ENCODE assay signal across 1 cellular context in the genomic region with DNA sequence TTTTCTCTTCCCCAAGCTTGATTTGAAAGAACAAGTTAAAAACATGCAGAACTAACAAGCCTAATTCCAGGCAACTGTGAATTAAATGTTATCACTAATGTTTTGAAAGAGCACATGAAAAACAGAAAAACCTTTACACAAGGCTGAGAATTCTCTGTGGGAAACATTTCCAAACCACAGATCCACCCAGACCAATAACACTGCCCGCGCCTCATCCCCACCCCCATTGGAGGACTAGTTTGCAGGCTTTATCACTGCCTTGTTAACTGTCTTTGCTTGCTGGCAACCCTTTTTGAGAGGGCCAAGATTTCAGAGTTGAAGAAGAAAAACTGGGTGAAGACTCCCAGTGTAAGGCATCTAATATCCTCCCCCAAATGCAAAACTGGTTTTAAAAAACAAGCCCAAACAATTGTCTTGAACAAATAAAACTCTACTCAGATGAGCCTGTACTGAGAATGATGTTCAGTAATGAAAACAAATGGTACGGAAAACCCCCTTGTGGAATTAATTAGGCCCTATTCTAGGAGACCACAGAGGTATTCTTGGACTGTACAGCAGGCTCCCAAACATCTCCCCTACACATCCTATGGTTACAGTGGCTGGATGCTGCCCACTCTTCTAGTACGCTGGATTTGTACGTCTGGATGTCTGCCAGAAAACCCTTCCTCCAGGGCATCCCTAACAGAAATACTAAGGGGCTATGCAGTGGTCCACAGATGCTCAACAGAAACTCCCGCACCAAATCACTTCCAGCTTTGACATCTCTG.
A peak's percentile ranks its signal among the peaks of the same experiment; 100 is the strongest.
TF ChIP-seq lines count a peak whose summit lies in the region.

No MANE protein-coding gene starts in this region.

TF ChIP-seq in K562, 482 proteins besides CTCF, POLR2A, EP300 and RAD21:
- TF ChIP-seq ZNF324 (CRISPR knock-in tag; IDR thresholded peaks at IDR 0.05) (no peak), DPF2 (IDR thresholded peaks at IDR 0.05) (0 out of 2 replicates have a peak, but pooled peaks have one; percentile 25), ATF2 (CRISPR knock-in tag; IDR thresholded peaks at IDR 0.05) (no peak), CTBP1 (IDR thresholded peaks at IDR 0.05; ENCODE audit: borderline replicate concordance) (no peak), SMARCA4 (IDR thresholded peaks at IDR 0.05) (0 out of 2 replicates have a peak, but pooled peaks have one; percentile 19), SOX6 (IDR thresholded peaks at IDR 0.05) (peak; percentile 45; the same call in 1 of the 2 replicates), ZNF561 (CRISPR knock-in tag; conservative IDR thresholded peaks at IDR 0.05) (no peak), KDM1A (IDR thresholded peaks at IDR 0.05) (0 out of 4 replicates have a peak, but pooled peaks of 1 of the 2 experiments have one; percentile 9), THAP12 (CRISPR knock-in tag; IDR thresholded peaks at IDR 0.05) (no peak), ZNF239 (CRISPR knock-in tag; IDR thresholded peaks at IDR 0.05) (peak; percentile 77; the same call in 1 of the 2 replicates), TAL1 (IDR thresholded peaks at IDR 0.05) (no peak), TRIM24 (IDR thresholded peaks at IDR 0.05) (no peak), GABPA (tag; conservative IDR thresholded peaks at IDR 0.05; ENCODE audit: low read depth) (no peak), ZNF57 (CRISPR knock-in tag; IDR thresholded peaks at IDR 0.05) (no peak), POU5F1 (IDR thresholded peaks at IDR 0.05; ENCODE audit: borderline replicate concordance, low read depth, low read length, partially characterized antibody) (no peak), CXXC5 (CRISPR knock-in tag; IDR thresholded peaks at IDR 0.05) (0 out of 2 replicates have a peak, but pooled peaks have one; percentile 13), MYC (IDR thresholded peaks at IDR 0.05; ENCODE audit: low read depth, low read length) (0 out of 2 replicates have a peak, but pooled peaks have one; percentile 33), MYC (CRISPR knock-in tag; IDR thresholded peaks at IDR 0.05; ENCODE audit: borderline replicate concordance, low read depth) (no peak), NFXL1 (CRISPR knock-in tag; IDR thresholded peaks at IDR 0.05) (no peak), ZNF699 (CRISPR knock-in tag; IDR thresholded peaks at IDR 0.05; ENCODE audit: insufficient replicate concordance) (no peak), FOXO4 (CRISPR knock-in tag; IDR thresholded peaks at IDR 0.05) (no peak), RCOR1 (IDR thresholded peaks at IDR 0.05; ENCODE audit: borderline replicate concordance in 1 of 2, low read depth in 2 of 2, low read length in 2 of 2) (peak in 1 of 2 experiments; percentile 74; a peak in 1 of 4 replicates), LEF1 (IDR thresholded peaks at IDR 0.05) (0 out of 2 replicates have a peak, but pooled peaks have one; percentile 25), SMARCE1 (IDR thresholded peaks at IDR 0.05) (peak; percentile 50; the same call in 1 of the 2 replicates), RNF2 (IDR thresholded peaks at IDR 0.05) (peak; percentile 47; the same call in 1 of the 2 replicates), NFIC (IDR thresholded peaks at IDR 0.05) (peak; percentile 40; the same call in 1 of the 2 replicates), ESRRA (IDR thresholded peaks at IDR 0.05; ENCODE audit: borderline replicate concordance, low read depth) (peak; percentile 42; the same call in 1 of the 2 replicates), ARID1B (IDR thresholded peaks at IDR 0.05) (peak; percentile 20; the same call in 1 of the 2 replicates)
- TF ChIP-seq, protein P1, sequence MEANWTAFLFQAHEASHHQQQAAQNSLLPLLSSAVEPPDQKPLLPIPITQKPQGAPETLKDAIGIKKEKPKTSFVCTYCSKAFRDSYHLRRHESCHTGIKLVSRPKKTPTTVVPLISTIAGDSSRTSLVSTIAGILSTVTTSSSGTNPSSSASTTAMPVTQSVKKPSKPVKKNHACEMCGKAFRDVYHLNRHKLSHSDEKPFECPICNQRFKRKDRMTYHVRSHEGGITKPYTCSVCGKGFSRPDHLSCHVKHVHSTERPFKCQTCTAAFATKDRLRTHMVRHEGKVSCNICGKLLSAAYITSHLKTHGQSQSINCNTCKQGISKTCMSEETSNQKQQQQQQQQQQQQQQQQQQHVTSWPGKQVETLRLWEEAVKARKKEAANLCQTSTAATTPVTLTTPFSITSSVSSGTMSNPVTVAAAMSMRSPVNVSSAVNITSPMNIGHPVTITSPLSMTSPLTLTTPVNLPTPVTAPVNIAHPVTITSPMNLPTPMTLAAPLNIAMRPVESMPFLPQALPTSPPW (CRISPR knock-in tag; IDR thresholded peaks at IDR 0.05) = peak; percentile 33; the same call in 1 of the 2 replicates
- TF ChIP-seq, protein P2, sequence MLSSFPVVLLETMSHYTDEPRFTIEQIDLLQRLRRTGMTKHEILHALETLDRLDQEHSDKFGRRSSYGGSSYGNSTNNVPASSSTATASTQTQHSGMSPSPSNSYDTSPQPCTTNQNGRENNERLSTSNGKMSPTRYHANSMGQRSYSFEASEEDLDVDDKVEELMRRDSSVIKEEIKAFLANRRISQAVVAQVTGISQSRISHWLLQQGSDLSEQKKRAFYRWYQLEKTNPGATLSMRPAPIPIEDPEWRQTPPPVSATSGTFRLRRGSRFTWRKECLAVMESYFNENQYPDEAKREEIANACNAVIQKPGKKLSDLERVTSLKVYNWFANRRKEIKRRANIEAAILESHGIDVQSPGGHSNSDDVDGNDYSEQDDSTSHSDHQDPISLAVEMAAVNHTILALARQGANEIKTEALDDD (IDR thresholded peaks at IDR 0.05) = peak; percentile 100
- TF ChIP-seq, protein P3, sequence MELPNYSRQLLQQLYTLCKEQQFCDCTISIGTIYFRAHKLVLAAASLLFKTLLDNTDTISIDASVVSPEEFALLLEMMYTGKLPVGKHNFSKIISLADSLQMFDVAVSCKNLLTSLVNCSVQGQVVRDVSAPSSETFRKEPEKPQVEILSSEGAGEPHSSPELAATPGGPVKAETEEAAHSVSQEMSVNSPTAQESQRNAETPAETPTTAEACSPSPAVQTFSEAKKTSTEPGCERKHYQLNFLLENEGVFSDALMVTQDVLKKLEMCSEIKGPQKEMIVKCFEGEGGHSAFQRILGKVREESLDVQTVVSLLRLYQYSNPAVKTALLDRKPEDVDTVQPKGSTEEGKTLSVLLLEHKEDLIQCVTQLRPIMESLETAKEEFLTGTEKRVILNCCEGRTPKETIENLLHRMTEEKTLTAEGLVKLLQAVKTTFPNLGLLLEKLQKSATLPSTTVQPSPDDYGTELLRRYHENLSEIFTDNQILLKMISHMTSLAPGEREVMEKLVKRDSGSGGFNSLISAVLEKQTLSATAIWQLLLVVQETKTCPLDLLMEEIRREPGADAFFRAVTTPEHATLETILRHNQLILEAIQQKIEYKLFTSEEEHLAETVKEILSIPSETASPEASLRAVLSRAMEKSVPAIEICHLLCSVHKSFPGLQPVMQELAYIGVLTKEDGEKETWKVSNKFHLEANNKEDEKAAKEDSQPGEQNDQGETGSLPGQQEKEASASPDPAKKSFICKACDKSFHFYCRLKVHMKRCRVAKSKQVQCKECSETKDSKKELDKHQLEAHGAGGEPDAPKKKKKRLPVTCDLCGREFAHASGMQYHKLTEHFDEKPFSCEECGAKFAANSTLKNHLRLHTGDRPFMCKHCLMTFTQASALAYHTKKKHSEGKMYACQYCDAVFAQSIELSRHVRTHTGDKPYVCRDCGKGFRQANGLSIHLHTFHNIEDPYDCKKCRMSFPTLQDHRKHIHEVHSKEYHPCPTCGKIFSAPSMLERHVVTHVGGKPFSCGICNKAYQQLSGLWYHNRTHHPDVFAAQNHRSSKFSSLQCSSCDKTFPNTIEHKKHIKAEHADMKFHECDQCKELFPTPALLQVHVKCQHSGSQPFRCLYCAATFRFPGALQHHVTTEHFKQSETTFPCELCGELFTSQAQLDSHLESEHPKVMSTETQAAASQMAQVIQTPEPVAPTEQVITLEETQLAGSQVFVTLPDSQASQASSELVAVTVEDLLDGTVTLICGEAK (IDR thresholded peaks at IDR 0.05) = no peak
- TF ChIP-seq, protein P3 (CRISPR knock-in tag; IDR thresholded peaks at IDR 0.05) = no peak
